ENCODE assay signal across 22 cellular contexts in the genomic region with DNA sequence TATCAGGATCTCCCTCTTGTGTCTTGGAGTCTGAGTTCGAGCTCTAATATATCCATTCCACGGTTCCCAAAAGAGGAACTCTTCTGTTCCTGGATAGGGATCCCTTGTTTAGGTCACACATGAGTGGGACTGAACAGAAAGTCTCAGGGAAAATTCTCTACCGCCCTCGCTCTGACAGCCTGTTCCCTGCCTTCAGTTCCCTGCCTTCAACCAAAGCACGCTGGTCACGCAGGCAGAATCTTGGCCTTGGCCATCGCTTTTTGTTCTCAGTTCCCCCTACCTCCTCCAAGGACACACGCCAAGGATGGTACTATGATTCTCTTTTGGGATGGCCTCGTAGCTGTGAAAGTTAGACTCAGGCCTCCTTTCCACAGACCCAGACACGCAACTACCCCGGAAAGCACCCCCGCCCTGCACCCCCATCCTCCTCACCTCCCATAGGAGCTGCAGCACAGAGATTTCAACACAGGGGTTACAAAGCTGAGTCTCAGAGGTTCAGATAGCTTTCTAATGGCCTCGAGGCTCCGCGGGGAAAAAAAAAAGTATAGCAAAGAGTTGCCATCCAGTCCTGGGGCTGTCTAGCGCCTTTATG. TPM values are rescaled to one million over a fixed set of nuclear protein-coding genes. Genes with fewer than 3 reads are reported as not detected.
DNase-seq lines count a peak whose midpoint lies in the region; ATAC-seq and TF ChIP-seq lines count a peak whose summit lies in the region.
"Had no signal": no experiment of that assay in that cellular context is flagged by ENCODE, and none has a peak within 500 bp of the region (broad histone marks: within the 10 kb centered on the region; RNA-seq: fewer than 3 reads in every experiment).

No MANE protein-coding gene starts in this region.

- H3K4me1 ChIP-seq in ES-I3 (ENCODE audit: insufficient read depth, low read length) (no peaks in the 10 kb centered on the region), HUES64 (ENCODE audit: insufficient read depth, low read length) (peaks cover 18% of the 10 kb centered on the region; the same call in 1 of the 2 replicates), iPS-15b (ENCODE audit: control insufficient read depth, insufficient read depth, low read length) (peaks cover 6% of the 10 kb centered on the region), trophoblast cell (ENCODE audit: control insufficient read depth in 1 of 2, insufficient read depth in 2 of 2, low read length in 2 of 2) (peaks cover 0 to 8% of the 10 kb centered on the region in 2 experiments), MM.1S (ENCODE audit: low read length) (no peaks in the 10 kb centered on the region)

- intact Hi-C loops in posterior vena cava (cut with DNase I), result no loop called here

- H3K4me3 ChIP-seq in HUES64 (ENCODE audit: low read length), result peak overlapping the region; percentile 54
- H3K4me3 ChIP-seq in iPS-15b (ENCODE audit: low read depth, low read length), result peak overlapping the region; percentile 59
- no peak overlapping the region for H3K4me3 ChIP-seq in trophoblast cell (ENCODE audit: low read depth, low read length)
- H3K4me3 ChIP-seq in MM.1S (ENCODE audit: low read length), result no peak overlapping the region

- H3K14ac ChIP-seq in trophoblast cell (ENCODE audit: low read length), result no peak overlapping the region

- no peak overlapping the region for H2BK120ac ChIP-seq in trophoblast cell (ENCODE audit: insufficient read depth, low read length, poor library complexity)

- WGBS in HUES64, result 62% methylated on average over 16 of the region's 16 CpGs
- WGBS in trophoblast cell (ENCODE audit: extremely low coverage, insufficient coverage, insufficient read length), result no CpG with 5 or more reads among the region's 16 CpGs

- H3K36me3 ChIP-seq in ES-I3 (ENCODE audit: insufficient read depth, low read length) (no peaks in the 10 kb centered on the region), HUES64 (ENCODE audit: insufficient read depth, low read length) (no peaks in the 10 kb centered on the region), iPS-15b (ENCODE audit: control insufficient read depth, insufficient read depth, low read length) (no peaks in the 10 kb centered on the region), trophoblast cell (ENCODE audit: control insufficient read depth in 1 of 2, insufficient read depth in 2 of 2, low read length in 2 of 2) (no peaks in the 10 kb centered on the region), MM.1S (replicated peaks; ENCODE audit: insufficient read depth, low read length) (no peaks in the 10 kb centered on the region)
- H3K36me3 ChIP-seq: upper lobe of left lung had no signal

- H3K18ac ChIP-seq in trophoblast cell (ENCODE audit: low read length), result no peak overlapping the region

- ATAC-seq in HG02981 (IDR thresholded peaks at IDR 0.05; ENCODE audit: unreplicated experiment), result no peak
- no peak for ATAC-seq in GM19328 (IDR thresholded peaks at IDR 0.05; ENCODE audit: unreplicated experiment)
- ATAC-seq: SK-N-SH treated with all-trans-retinoic acid at 6 μM for 48 hours had no signal

- H3K23ac ChIP-seq in trophoblast cell (ENCODE audit: low read length), result no peak overlapping the region

- no peaks in the 10 kb centered on the region for H4K20me1 ChIP-seq in MM.1S (ENCODE audit: insufficient read depth, low read length)

- H2BK5ac ChIP-seq in trophoblast cell (ENCODE audit: low read depth, low read length, poor library complexity), result no peak overlapping the region

- no peak overlapping the region for H4K12ac ChIP-seq in trophoblast cell (ENCODE audit: low read depth, low read length)

- H3K79me2 ChIP-seq in trophoblast cell (ENCODE audit: control insufficient read depth, insufficient read depth, low read length, poor library complexity), result no peaks in the 10 kb centered on the region
- H3K79me2 ChIP-seq in MM.1S (ENCODE audit: low read length), result no peaks in the 10 kb centered on the region

- H3K4ac ChIP-seq in trophoblast cell (ENCODE audit: low read depth, low read length), result no peak overlapping the region

- H3K9ac ChIP-seq in ES-I3 (ENCODE audit: low read depth, low read length) (peak overlapping the region; percentile 57; the same call in 1 of the 2 replicates), HUES64 (ENCODE audit: low read depth, low read length) (no peak overlapping the region), iPS-15b (ENCODE audit: low read depth, low read length) (no peak overlapping the region), trophoblast cell (ENCODE audit: low read length) (no peak overlapping the region), MM.1S (ENCODE audit: low read length) (no peak overlapping the region)

- H4K8ac ChIP-seq in trophoblast cell (ENCODE audit: low read depth, low read length), result no peak overlapping the region

- H3K9me3 ChIP-seq in ES-I3 (ENCODE audit: control insufficient read depth, insufficient read depth, low read length) (no peaks in the 10 kb centered on the region), HUES64 (ENCODE audit: insufficient read depth, low read depth, low read length) (no peaks in the 10 kb centered on the region), iPS-15b (ENCODE audit: control insufficient read depth, insufficient read depth, low read length) (no peaks in the 10 kb centered on the region), trophoblast cell (ENCODE audit: insufficient read depth, low read depth, low read length) (peaks cover 3% of the 10 kb centered on the region), MM.1S (replicated peaks; ENCODE audit: insufficient read depth, low read length) (no peaks in the 10 kb centered on the region)
- H3K9me3 ChIP-seq: upper lobe of left lung had no signal

- H3K27ac ChIP-seq in HUES64 (ENCODE audit: low read depth, low read length), result no peak overlapping the region
- no peak overlapping the region for H3K27ac ChIP-seq in trophoblast cell (ENCODE audit: low read depth, low read length)
- no peak overlapping the region for H3K27ac ChIP-seq in MM.1S (ENCODE audit: low read length)
- H3K27ac ChIP-seq: upper lobe of left lung had no signal

- no peak overlapping the region for H2BK12ac ChIP-seq in trophoblast cell (ENCODE audit: low read length)

- H2AFZ ChIP-seq in trophoblast cell (ENCODE audit: insufficient read depth, low read length, poor library complexity) (no peak overlapping the region), MM.1S (ENCODE audit: low read length) (no peak overlapping the region)

- no peak overlapping the region for H2AK5ac ChIP-seq in trophoblast cell (ENCODE audit: low read length)

- TF ChIP-seq CTCF in MM.1S (IDR thresholded peaks at IDR 0.05; ENCODE audit: low read length), result no peak

- no peak for DNase-seq in trophoblast cell
- DNase-seq in posterior vena cava (ENCODE audit: low spot score), result no peak
- DNase-seq in MM.1S, result no peak
- DNase-seq: activated CD4-positive, alpha-beta T cell treated with anti-CD3 and anti-CD28 coated beads for 1 hour; activated gamma-delta T cell; AML-193; COR-L47; effector CD8-positive, alpha-beta T cell; Karpas-422; NCI-H1092 treated with DMSO at 0.1 percent for 48 hours; NCI-H2081 treated with DMSO at 0.1 percent for 48 hours; NCI-H510A treated with DMSO at 0.1 percent for 48 hours; stimulated activated naive CD4-positive, alpha-beta T cell had no signal

- no peaks in the 10 kb centered on the region for H3K79me1 ChIP-seq in trophoblast cell (ENCODE audit: low read length)

- H3K4me2 ChIP-seq in trophoblast cell (ENCODE audit: low read length) (peak overlapping the region; percentile 61), MM.1S (ENCODE audit: low read depth, low read length) (no peak overlapping the region)

- H4K91ac ChIP-seq in trophoblast cell (ENCODE audit: low read depth, low read length), result no peak overlapping the region

- H3K9me2 ChIP-seq in MM.1S (replicated peaks; ENCODE audit: insufficient read depth, low read length), result no peaks in the 10 kb centered on the region

- no peaks in the 10 kb centered on the region for H3F3A ChIP-seq in MM.1S (ENCODE audit: insufficient read depth, low read length)

- peaks cover 67% of the 10 kb centered on the region for H3K27me3 ChIP-seq in HUES64 (ENCODE audit: insufficient read depth, low read length)
- peaks cover 58% of the 10 kb centered on the region for H3K27me3 ChIP-seq in iPS-15b (ENCODE audit: control insufficient read depth, insufficient read depth, low read length)
- H3K27me3 ChIP-seq in trophoblast cell (ENCODE audit: insufficient read depth, low read length), result peaks cover 36% of the 10 kb centered on the region
- no peaks in the 10 kb centered on the region for H3K27me3 ChIP-seq in MM.1S (replicated peaks; ENCODE audit: insufficient read depth, low read length)

RNA-seq across cellular contexts. Expression of a gene that starts 1.5 kb away (rescaled TPM):
- 3.1 TPM for polyA plus RNA-seq in HUES64 (2013, experiment 1 of 2)
- polyA plus RNA-seq in HUES64 (2013, experiment 2 of 2), result 4.1 TPM
- polyA plus RNA-seq in trophoblast cell (2013), result 0.03 and 0.04 TPM in 2 replicates
- under 1 TPM; 0.24 to 0.88 TPM for total RNA-seq in posterior vena cava
- total RNA-seq: HT-29, RPMI7951 had no signal

Comparison
In these comparisons a context has a peak if more than half of its experiments do, and no peak if none do; other contexts are left out.
1. H3K4me3 ChIP-seq: peak in HUES64 (single experiment) and iPS-15b (single experiment); none in trophoblast cell (single experiment) and MM.1S (single experiment).